ENCODE assay signal across 8 cellular contexts in the genomic region with DNA sequence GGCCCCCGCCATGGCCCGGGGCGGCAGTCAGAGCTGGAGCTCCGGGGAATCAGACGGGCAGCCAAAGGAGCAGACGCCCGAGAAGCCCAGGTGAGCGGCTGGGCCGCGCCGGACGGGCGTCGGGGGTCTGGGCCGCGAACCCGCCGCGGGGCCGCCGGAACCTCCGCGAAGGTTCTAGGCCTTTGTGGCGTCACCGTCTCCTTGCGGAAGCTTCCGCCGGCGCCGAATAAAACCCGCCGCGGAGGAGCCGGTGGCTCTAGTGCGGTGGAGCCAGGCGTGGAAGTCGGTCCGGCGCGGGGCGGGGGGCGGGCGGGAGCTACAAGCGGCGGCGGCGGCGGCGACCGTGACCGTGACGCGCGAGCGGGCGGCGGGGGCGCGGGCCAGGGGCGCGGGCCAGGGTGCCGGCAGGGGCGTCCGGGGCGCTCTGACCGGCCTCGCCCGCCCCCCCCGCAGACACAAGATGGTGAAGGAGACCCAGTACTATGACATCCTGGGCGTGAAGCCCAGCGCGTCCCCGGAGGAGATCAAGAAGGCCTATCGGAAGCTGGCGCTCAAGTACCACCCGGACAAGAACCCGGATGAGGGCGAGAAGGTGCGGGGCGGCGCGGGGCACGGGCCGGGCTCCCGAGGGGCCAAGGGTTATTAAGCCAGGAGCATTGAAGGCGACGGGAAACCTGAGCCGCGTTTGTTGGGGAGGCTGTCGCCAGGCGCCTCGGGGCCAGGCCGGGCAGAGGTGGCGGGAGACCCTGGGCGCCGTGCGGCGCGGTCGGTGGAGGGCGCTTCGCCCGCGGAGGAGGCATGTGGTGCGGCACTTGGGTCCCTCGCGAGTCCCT. TPM values are rescaled to one million over a fixed set of nuclear protein-coding genes. Genes with fewer than 3 reads are reported as not detected.
DNase-seq lines count a peak whose midpoint lies in the region; ATAC-seq and TF ChIP-seq lines count a peak whose summit lies in the region.

DNAJA4 (plus strand) TSS at position 259 of the 833 bp plus-strand sequence; CDS start at position 461, 202 bp downstream.

- H3K4me3 ChIP-seq in fibroblast of mammary gland (ENCODE audit: control insufficient read depth, low read depth, low read length) (peak within 1 kb of the TSS; percentile 46), neural cell (ENCODE audit: low read length) (peak within 1 kb of the TSS; percentile 15)

- peaks cover 18% of the 10 kb centered on the region for H3K27me3 ChIP-seq in neural cell (ENCODE audit: insufficient read depth, low read depth, low read length)

- no peak within 1 kb of the TSS for H3K4me2 ChIP-seq in neural cell (ENCODE audit: low read length)

- H4K20me1 ChIP-seq in neural cell (ENCODE audit: insufficient read depth), result no peaks in the 10 kb centered on the region

- H3K27ac ChIP-seq in neural cell (ENCODE audit: low read length), result no peak within 1 kb of the TSS

- peak; percentile 64 for ATAC-seq in stimulated activated naive CD8-positive, alpha-beta T cell treated with anti-CD3 and anti-CD28 coated beads, Interleukin-15, Interleukin-2, amounts not matched to agents 100 U/mL and 50 U/mL, for 24 hours
- ATAC-seq in HG03139 (IDR thresholded peaks at IDR 0.05; ENCODE audit: unreplicated experiment), result no peak
- no peak for ATAC-seq in HG02852 (IDR thresholded peaks at IDR 0.05; ENCODE audit: unreplicated experiment)

- TF ChIP-seq CTCF in fibroblast of mammary gland (conservative IDR thresholded peaks at IDR 0.05; ENCODE audit: control insufficient read depth, insufficient read depth, low read depth, low read length) (no peak), neural cell (IDR thresholded peaks at IDR 0.05; ENCODE audit: poor library complexity, severe bottlenecking) (no peak)

- H3K9ac ChIP-seq in neural cell (ENCODE audit: low read length), result no peak within 1 kb of the TSS

- no peak within 1 kb of the TSS for H2AFZ ChIP-seq in neural cell (ENCODE audit: low read depth, low read length)

- no peaks in the 10 kb centered on the region for H3K9me2 ChIP-seq in neural cell (ENCODE audit: insufficient read depth, low read length)

- TF ChIP-seq EP300 in neural cell (conservative IDR thresholded peaks at IDR 0.05; ENCODE audit: poor library complexity, severe bottlenecking), result no peak

- H3K36me3 ChIP-seq in neural cell (ENCODE audit: insufficient read depth, low read length), result no peaks in the 10 kb centered on the region

- TF ChIP-seq RAD21 in neural cell (conservative IDR thresholded peaks at IDR 0.05), result no peak

- no peaks in the 10 kb centered on the region for H3K79me2 ChIP-seq in neural cell (replicated peaks; ENCODE audit: insufficient read depth, low read length)

- H3K9me3 ChIP-seq in neural cell (ENCODE audit: low read length), result no peaks in the 10 kb centered on the region

- H3F3A ChIP-seq in neural cell (ENCODE audit: insufficient read depth, low read length, poor library complexity, severe bottlenecking), result no peaks in the 10 kb centered on the region

- peak; percentile 61 for DNase-seq in CD1c-positive myeloid dendritic cell (ENCODE audit: extremely low spot score)
- DNase-seq in NCI-H146 (lab: John Stamatoyannopoulos, UW), result peak; percentile 69
- peak; percentile 34 to 38 for DNase-seq in activated T-helper 1 cell treated with anti-CD3 and anti-CD28 coated beads, Interleukin-2, amount 50 U/mL, for 16 hours (ENCODE audit: low read depth in 1 of 2, low spot score in 1 of 2)
- peak; percentile 37 for DNase-seq in fibroblast of mammary gland (ENCODE audit: low read depth)
- peak; percentile 70 for DNase-seq in stimulated activated naive CD8-positive, alpha-beta T cell treated with anti-CD3 and anti-CD28 coated beads, Interleukin-15, Interleukin-2, amounts not matched to agents 100 U/mL and 50 U/mL, for 24 hours

TF ChIP-seq in neural cell, 6 proteins besides CTCF, POLR2A, EP300 and RAD21:
- TF ChIP-seq MXI1 (conservative IDR thresholded peaks at IDR 0.05; ENCODE audit: poor library complexity, severe bottlenecking) (no peak), TAF1 (IDR thresholded peaks at IDR 0.05; ENCODE audit: low read depth) (no peak), SMC3 (conservative IDR thresholded peaks at IDR 0.05; ENCODE audit: poor library complexity) (no peak), REST (IDR thresholded peaks at IDR 0.05; ENCODE audit: borderline replicate concordance) (no peak), EZH2 (IDR thresholded peaks at IDR 0.05; ENCODE audit: borderline replicate concordance, insufficient read depth, low read length, poor library complexity, severe bottlenecking) (no peak), POLR2AphosphoS5 (IDR thresholded peaks at IDR 0.05) (no peak)

RNA-seq across cellular contexts. Expression of gene DNAJA4, which starts in this region (rescaled TPM):
- 0.66 TPM in 1 of 2 replicates, not detected in the other for polyA plus RNA-seq in neural cell
- not detected in 2 replicates for polyA minus RNA-seq in neural cell
